Comparison of ENCODE assay signal across 8 cellular contexts in genomic region chr5:95823241-95823737, GRCh38. TPM values are rescaled to one million over a fixed set of nuclear protein-coding genes. Genes with fewer than 3 reads are reported as not detected.
DNase-seq lines count a peak whose midpoint lies in the region; ATAC-seq and TF ChIP-seq lines count a peak whose summit lies in the region.

No MANE protein-coding gene starts in this region.

- peak overlapping the region; percentile 82 for H3K4me3 Mint-ChIP-seq in endodermal cell

- WGBS in endodermal cell (ENCODE audit: insufficient coverage in 1 of 2, insufficient read length in 1 of 2), 2 experiments, result 43 to 44% methylated on average over 3 to 6 of the region's 7 CpGs
- WGBS in trophoblast cell (ENCODE audit: extremely low coverage, insufficient coverage, insufficient read length), result no CpG with 5 or more reads among the region's 7 CpGs

- peak; percentile 43 for ATAC-seq in DND-41 (ENCODE audit: insufficient read depth, low read depth)
- ATAC-seq in GM21717 (IDR thresholded peaks at IDR 0.05; ENCODE audit: unreplicated experiment), result no peak
- no peak for ATAC-seq in HG03280 (IDR thresholded peaks at IDR 0.05; ENCODE audit: unreplicated experiment)

- no peak overlapping the region for H4K12ac ChIP-seq in trophoblast cell (ENCODE audit: low read depth, low read length)

- H3K4me3 ChIP-seq in DND-41 (ENCODE audit: low read depth in 1 of 2, low read length in 2 of 2), result peak overlapping the region; percentile 72 to 76; a peak in 3 of 4 replicates
- peak overlapping the region; percentile 91 for H3K4me3 ChIP-seq in OCI-LY7 (ENCODE audit: low read depth, low read length, poor library complexity, severe bottlenecking)
- peak overlapping the region; percentile 91 for H3K4me3 ChIP-seq in endodermal cell (ENCODE audit: low read length)
- no peak overlapping the region for H3K4me3 ChIP-seq in trophoblast cell (ENCODE audit: low read depth, low read length)

- peaks cover 42% of the 10 kb centered on the region for H3K4me1 Mint-ChIP-seq in endodermal cell

- H3K27ac Mint-ChIP-seq in endodermal cell, result peak overlapping the region; percentile 64

- peaks cover 2% of the 10 kb centered on the region for H3K79me1 ChIP-seq in trophoblast cell (ENCODE audit: low read length)

- no peak overlapping the region for H3K23ac ChIP-seq in trophoblast cell (ENCODE audit: low read length)

- no TSS peak for BruUV-seq in OCI-LY7 (replicated peaks; lab: Mats Ljungman, UMichigan)

- TF ChIP-seq CTCF in DND-41 (IDR thresholded peaks at IDR 0.05; ENCODE audit: borderline replicate concordance, extremely low read depth, low read length, poor library complexity, severe bottlenecking) (no peak), OCI-LY7 (conservative IDR thresholded peaks at IDR 0.05; ENCODE audit: low read length) (no peak), endodermal cell (conservative IDR thresholded peaks at IDR 0.05) (no peak)

- H2AFZ ChIP-seq in DND-41 (ENCODE audit: low read depth, low read length), result peak overlapping the region; percentile 73
- H2AFZ ChIP-seq in OCI-LY7 (ENCODE audit: low read length), result peak overlapping the region; percentile 92
- H2AFZ ChIP-seq in trophoblast cell (ENCODE audit: insufficient read depth, low read length, poor library complexity), result peak overlapping the region; percentile 39

- H3K4me1 ChIP-seq in DND-41 (ENCODE audit: insufficient read depth, low read length) (peaks cover 72% of the 10 kb centered on the region), OCI-LY7 (ENCODE audit: insufficient read depth, low read length, poor library complexity, severe bottlenecking) (peaks cover 51% of the 10 kb centered on the region), endodermal cell (ENCODE audit: control insufficient read depth, insufficient read depth, low read length) (peaks cover 13% of the 10 kb centered on the region), trophoblast cell (ENCODE audit: control insufficient read depth in 1 of 2, insufficient read depth in 2 of 2, low read length in 2 of 2) (peaks cover 13 to 23% of the 10 kb centered on the region in 2 experiments)

- no peak overlapping the region for H3K14ac ChIP-seq in trophoblast cell (ENCODE audit: low read length)

- H3K36me3 Mint-ChIP-seq in endodermal cell (ENCODE audit: low read depth), result no peaks in the 10 kb centered on the region

- peak overlapping the region; percentile 39 for H3K4ac ChIP-seq in trophoblast cell (ENCODE audit: low read depth, low read length)

- H4K8ac ChIP-seq in trophoblast cell (ENCODE audit: low read depth, low read length), result no peak overlapping the region

- peaks cover 43% of the 10 kb centered on the region for H3K79me2 ChIP-seq in DND-41 (ENCODE audit: insufficient read depth, low read length)
- peaks cover 41% of the 10 kb centered on the region for H3K79me2 ChIP-seq in OCI-LY7 (ENCODE audit: insufficient read depth, low read depth, low read length)
- H3K79me2 ChIP-seq in trophoblast cell (ENCODE audit: control insufficient read depth, insufficient read depth, low read length, poor library complexity), result peaks cover 2% of the 10 kb centered on the region

- peaks cover 14% of the 10 kb centered on the region for H4K20me1 ChIP-seq in DND-41 (ENCODE audit: insufficient read depth, low read length)
- H4K20me1 ChIP-seq in OCI-LY7 (ENCODE audit: insufficient read depth, low read length), result peaks cover 9% of the 10 kb centered on the region; the same call in 1 of the 2 replicates

- no peaks in the 10 kb centered on the region for H3K9me2 ChIP-seq in OCI-LY7 (ENCODE audit: insufficient read depth, low read length)

- no peak overlapping the region for H2AK5ac ChIP-seq in trophoblast cell (ENCODE audit: low read length)

- CTCF ChIA-PET in OCI-LY7 (lab: Charles Lee; ENCODE audit: unreplicated experiment), result interaction anchor here (0.6 to 2.6 kb wide), 3 partner anchors 9 to 42 kb away, joined by 3 to 9 read pairs (median 4); no protein-coding TSS in a partner anchor

- DNase-seq in DND-41 (peak; percentile 70), OCI-LY7 (ENCODE audit: low spot score) (peak; percentile 33), endodermal cell (peak; percentile 53), trophoblast cell (no peak), cortex of kidney (lab: John Stamatoyannopoulos, UW) (no peak), NCI-H1417 (lab: John Stamatoyannopoulos, UW) (no peak)

- peak overlapping the region; percentile 28 for H2BK12ac ChIP-seq in trophoblast cell (ENCODE audit: low read length)

- H2BK5ac ChIP-seq in trophoblast cell (ENCODE audit: low read depth, low read length, poor library complexity), result no peak overlapping the region

- peak overlapping the region; percentile 37 for H2BK120ac ChIP-seq in trophoblast cell (ENCODE audit: insufficient read depth, low read length, poor library complexity)

- H3K36me3 ChIP-seq in DND-41 (ENCODE audit: insufficient read depth, low read length) (peaks cover 21% of the 10 kb centered on the region), OCI-LY7 (ENCODE audit: insufficient read depth, low read length) (peaks cover 12% of the 10 kb centered on the region; the same call in 1 of the 2 replicates), endodermal cell (ENCODE audit: control insufficient read depth, insufficient read depth, low read length) (peaks cover 6% of the 10 kb centered on the region), trophoblast cell (ENCODE audit: control insufficient read depth in 1 of 2, insufficient read depth in 2 of 2, low read length in 2 of 2) (no peaks in the 10 kb centered on the region)

- H4K91ac ChIP-seq in trophoblast cell (ENCODE audit: low read depth, low read length), result no peak overlapping the region

- no peaks in the 10 kb centered on the region for H3K9me3 ChIP-seq in DND-41 (ENCODE audit: insufficient read depth, low read length, severe bottlenecking)
- no peaks in the 10 kb centered on the region for H3K9me3 ChIP-seq in OCI-LY7 (ENCODE audit: low read length)
- H3K9me3 ChIP-seq in endodermal cell (ENCODE audit: control insufficient read depth, low read length), result no peaks in the 10 kb centered on the region
- H3K9me3 ChIP-seq in trophoblast cell (ENCODE audit: insufficient read depth, low read depth, low read length), result no peaks in the 10 kb centered on the region

- no peaks in the 10 kb centered on the region for H3K27me3 Mint-ChIP-seq in endodermal cell (ENCODE audit: insufficient read depth)

- H3K4me2 ChIP-seq in DND-41 (ENCODE audit: insufficient read depth, low read length) (peak overlapping the region; percentile 90), OCI-LY7 (ENCODE audit: low read length) (peak overlapping the region; percentile 96), trophoblast cell (ENCODE audit: low read length) (no peak overlapping the region)

- intact Hi-C loops in OCI-LY7 (cut with micrococcal nuclease; ENCODE audit: unreplicated experiment), result no loop called here

- H3K27me3 ChIP-seq in DND-41 (ENCODE audit: insufficient read depth, low read length, poor library complexity) (no peaks in the 10 kb centered on the region), endodermal cell (ENCODE audit: control insufficient read depth, insufficient read depth, low read length, poor library complexity, severe bottlenecking) (no peaks in the 10 kb centered on the region), trophoblast cell (ENCODE audit: insufficient read depth, low read length) (no peaks in the 10 kb centered on the region)

- POLR2A ChIA-PET in OCI-LY7 (lab: Charles Lee), result interaction anchor here (1.0 to 9.3 kb wide), 7 partner anchors 8 to 37 kb away, joined by 3 to 150 read pairs (median 21); no protein-coding TSS in a partner anchor

- H3K9ac ChIP-seq in DND-41 (ENCODE audit: low read depth, low read length) (peak overlapping the region; percentile 75), endodermal cell (ENCODE audit: extremely low read depth, low read length, poor library complexity, severe bottlenecking) (peak overlapping the region; percentile 22), trophoblast cell (ENCODE audit: low read length) (no peak overlapping the region)

- no peaks in the 10 kb centered on the region for H3K9me3 Mint-ChIP-seq in endodermal cell

- H3K18ac ChIP-seq in trophoblast cell (ENCODE audit: low read length), result no peak overlapping the region

- H3K27ac ChIP-seq in DND-41 (ENCODE audit: low read length), result peak overlapping the region; percentile 99
- H3K27ac ChIP-seq in OCI-LY7 (ENCODE audit: low read depth, low read length, poor library complexity, severe bottlenecking), result peak overlapping the region; percentile 87
- no peak overlapping the region for H3K27ac ChIP-seq in endodermal cell (ENCODE audit: low read depth, low read length)
- H3K27ac ChIP-seq in trophoblast cell (ENCODE audit: low read depth, low read length), result no peak overlapping the region

RNA-seq across cellular contexts. Expression of gene GLRX, which starts 0.8 kb away (rescaled TPM):
- 26.7 and 80.5 TPM in 2 replicates for total RNA-seq in OCI-LY7 (2014; rRNA removed; shearing (Covaris generic))
- total RNA-seq in OCI-LY7 (2022) (49.3 and 52.9 TPM in 2 replicates), endodermal cell (10 to 100 TPM; 18.9 to 26.3 TPM)
- 33.6 TPM for polyA plus RNA-seq in endodermal cell (2013, experiment 1 of 2)
- polyA plus RNA-seq in endodermal cell (2013, experiment 2 of 2), result 34.9 TPM
- polyA plus RNA-seq in trophoblast cell (2013), result 63.7 and 67.6 TPM in 2 replicates

Comparison
In these comparisons a context has a peak if more than half of its experiments do, and no peak if none do; other contexts are left out.
1. DNase-seq: peak in DND-41 (single experiment), OCI-LY7 (single experiment) and endodermal cell (single experiment); none in trophoblast cell (0 of 2), cortex of kidney (single experiment) and NCI-H1417 (0 of 3).
2. H2AFZ ChIP-seq: peak in every context shown above with its lines; median percentile 92 in OCI-LY7; 73 in DND-41; 39 in trophoblast cell.
3. H3K27ac ChIP-seq: peak in DND-41 (single experiment) and OCI-LY7 (single experiment); none in endodermal cell (single experiment) and trophoblast cell (single experiment).